In the genomic region with DNA sequence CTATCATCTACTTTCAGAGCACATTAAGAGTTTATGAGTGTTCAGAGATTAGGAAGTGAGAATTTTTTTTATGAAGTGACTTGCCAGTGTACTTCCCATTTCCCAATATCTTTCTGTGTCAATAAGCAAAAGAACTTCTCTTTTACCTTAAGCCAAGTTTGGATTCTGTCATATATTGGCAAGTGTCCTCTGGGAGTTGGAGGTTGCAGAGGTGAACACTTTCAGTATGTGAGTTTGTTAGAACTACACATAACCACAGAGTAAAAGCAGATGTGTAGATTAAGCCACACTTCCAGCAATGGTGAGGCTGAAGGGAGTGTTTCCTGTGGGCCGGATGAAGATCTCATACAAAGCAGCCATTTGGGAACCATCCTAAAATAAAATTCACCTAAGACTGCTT, we compare ENCODE assay signal across 1 cellular context.
TF ChIP-seq lines count a peak whose summit lies in the region.

No MANE protein-coding gene starts in this region.

TF ChIP-seq in endothelial cell of umbilical vein, 7 proteins besides CTCF, POLR2A, EP300 and RAD21:
- no peak for TF ChIP-seq FOS (IDR thresholded peaks at IDR 0.05; ENCODE audit: borderline replicate concordance, insufficient read depth, low read length)
